ENCODE assay signal across 16 cellular contexts in genomic region chrX:66039916-66040315, GRCh38. TPM values are rescaled to one million over a fixed set of nuclear protein-coding genes. Genes with fewer than 3 reads are reported as not detected.
DNase-seq lines count a peak whose midpoint lies in the region; ATAC-seq lines count a peak whose summit lies in the region.
"Had no signal": no experiment of that assay in that cellular context is flagged by ENCODE, and none has a peak within 500 bp of the region (broad histone marks: within the 10 kb centered on the region; RNA-seq: fewer than 3 reads in every experiment).

TSS of gene VSIG4 (minus strand) at chrX:66040080. CDS start at chrX:66039998, 82 bp downstream.

- H3K36me3 ChIP-seq in skeletal muscle tissue (ENCODE audit: control insufficient read depth in 3 of 3, insufficient read depth in 3 of 3, low read length in 3 of 3) (no peaks in the 10 kb centered on the region), aorta (ENCODE audit: control insufficient read depth in 1 of 2, insufficient read depth in 2 of 2, low read length in 1 of 2) (no peaks in the 10 kb centered on the region)
- no peaks in the 10 kb centered on the region for H3K36me3 ChIP-seq in effector memory CD4-positive, alpha-beta T cell (ENCODE audit: control insufficient read depth, insufficient read depth, low read length)

- H3K9ac ChIP-seq in skeletal muscle tissue (ENCODE audit: low read depth in 1 of 3, low read length in 3 of 3): no peak within 1 kb of the TSS

- WGBS in aorta, 2 donors: 78 to 93% methylated on average over 2 of the region's 2 CpGs

- H3K4me3 ChIP-seq in skeletal muscle tissue (ENCODE audit: low read length in 3 of 3) (peak within 1 kb of the TSS in 1 of 3 donors; percentile 4), aorta (ENCODE audit: low read length in 2 of 2) (no peak within 1 kb of the TSS)
- H3K4me3 ChIP-seq in effector memory CD4-positive, alpha-beta T cell (ENCODE audit: insufficient read depth, low read depth, low read length, poor library complexity, severe bottlenecking): no peak within 1 kb of the TSS

- no peaks in the 10 kb centered on the region for H3K9me3 ChIP-seq in skeletal muscle tissue (ENCODE audit: control insufficient read depth in 3 of 3, low read length in 3 of 3)
- no peaks in the 10 kb centered on the region for H3K9me3 ChIP-seq in aorta (ENCODE audit: control insufficient read depth, low read length)
- no peaks in the 10 kb centered on the region for H3K9me3 ChIP-seq in effector memory CD4-positive, alpha-beta T cell (ENCODE audit: control insufficient read depth, low read length)

- peaks cover 0 to 6% (median 0%) of the 10 kb centered on the region in 3 donors for H3K27me3 ChIP-seq in skeletal muscle tissue (ENCODE audit: control insufficient read depth in 3 of 3, insufficient read depth in 3 of 3, low read length in 3 of 3)
- no peaks in the 10 kb centered on the region for H3K27me3 ChIP-seq in aorta (ENCODE audit: control insufficient read depth in 1 of 2, insufficient read depth in 2 of 2, low read length in 1 of 2)
- H3K27me3 ChIP-seq in effector memory CD4-positive, alpha-beta T cell (replicated peaks; ENCODE audit: control insufficient read depth, insufficient read depth, low read length, poor library complexity, severe bottlenecking): no peaks in the 10 kb centered on the region

- intact Hi-C loops in left colon (cut with DNase I, micrococcal nuclease) (no loop called here), aorta (cut with DNase I) (no loop called here)

- H3K4me1 ChIP-seq in skeletal muscle tissue (ENCODE audit: control insufficient read depth in 3 of 3, insufficient read depth in 3 of 3, low read length in 3 of 3) (no peaks in the 10 kb centered on the region), aorta (ENCODE audit: control insufficient read depth in 1 of 2, insufficient read depth in 2 of 2, low read length in 2 of 2) (no peaks in the 10 kb centered on the region)
- H3K4me1 ChIP-seq in effector memory CD4-positive, alpha-beta T cell (ENCODE audit: control insufficient read depth, insufficient read depth, low read length, poor library complexity, severe bottlenecking): no peaks in the 10 kb centered on the region

- DNase-seq in cerebellum (ENCODE audit: low spot score) (no peak), left colon (no peak), aorta (peak in 1 of 2 donors; percentile 64)
- no peak for DNase-seq in stimulated activated CD4-positive, alpha-beta T cell treated with anti-CD3 and anti-CD28 coated beads, Interleukin-12 subunit alpha, Interleukin-12 subunit beta, amount 100 ng/mL, for 4 hours
- DNase-seq in effector memory CD4-positive, alpha-beta T cell: no peak
- DNase-seq: activated CD4-positive, alpha-beta T cell treated with anti-CD3 and anti-CD28 coated beads, Interleukin-2, amount 10 ng/mL, durations not matched to agents 24 days and 14 days; activated naive CD4-positive, alpha-beta T cell treated with anti-CD3 and anti-CD28 coated beads, Interleukin-2, amount 50 U/mL, for 16 hours; activated T-cell treated with anti-CD3 and anti-CD28 coated beads for 4 hours; C1 segment of cervical spinal cord; mesenchymal stem cell; NCI-H1436 treated with DMSO at 0.1 percent for 48 hours; NCI-H446; stimulated activated naive B cell treated with anti-CD40 and anti-IgM and Interleukin-4, amounts not matched to agents 10 μg/mL and 1 μg/mL and 100 μg/mL, for 72 hours had no signal

- no peak within 1 kb of the TSS for H3K27ac ChIP-seq in skeletal muscle tissue (ENCODE audit: low read depth, low read length)
- H3K27ac ChIP-seq in aorta (ENCODE audit: low read depth in 1 of 2, low read length in 2 of 2): no peak within 1 kb of the TSS
- no peak within 1 kb of the TSS for H3K27ac ChIP-seq in effector memory CD4-positive, alpha-beta T cell (ENCODE audit: insufficient read depth, low read length, poor library complexity, severe bottlenecking)

- no peak for ATAC-seq in left colon
- peak; percentile 38 for ATAC-seq in aorta (ENCODE audit: low FRiP score)
- ATAC-seq in GM18867 (IDR thresholded peaks at IDR 0.05; ENCODE audit: unreplicated experiment): no peak
- ATAC-seq: stimulated activated naive B cell treated with anti-CD40 and anti-IgM and Interleukin-4, amounts not matched to agents 10 μg/mL and 1 μg/mL and 100 μg/mL, for 72 hours had no signal

RNA-seq across cellular contexts. Expression of gene VSIG4, which starts in this region (rescaled TPM):
- total RNA-seq in cerebellum (16.9 TPM), left colon (10 to 100 TPM; 15.4 to 30.4 TPM), skeletal muscle tissue (37.1 TPM), aorta (100 to 1,000 TPM; 113 to 115 TPM)
- polyA plus RNA-seq in aorta: 100 to 1,000 TPM in 1 of 2 donors, 10 to 100 TPM in 1; 20.6 to 105 TPM
- total RNA-seq: activated CD4-positive, alpha-beta T cell treated with anti-CD3 and anti-CD28 coated beads, Interleukin-2, amount 10 ng/mL, durations not matched to agents 24 days and 14 days; bronchial epithelial cell had no signal
